Comparison of ENCODE assay signal across 9 cellular contexts in genomic region chr10:85319150-85319549, GRCh38.
DNase-seq lines count a peak whose midpoint lies in the region; TF ChIP-seq lines count a peak whose summit lies in the region.
"Had no signal": no experiment of that assay in that cellular context is flagged by ENCODE, and none has a peak within 500 bp of the region (broad histone marks: within the 10 kb centered on the region; RNA-seq: fewer than 3 reads in every experiment).

No MANE protein-coding gene starts in this region.

- H3K4me3 Mint-ChIP-seq in nephron = peak overlapping the region in 1 of 3 experiments; percentile 4

- no peaks in the 10 kb centered on the region for H3K27me3 ChIP-seq in HAP-1 (ENCODE audit: low read depth)

- in situ Hi-C loops in HAP-1 (cut with MboI; ENCODE audit: low sequenced_read_pairs) = no loop called here

- H3K27me3 Mint-ChIP-seq in nephron (ENCODE audit: low read depth) = no peaks in the 10 kb centered on the region

- no peaks in the 10 kb centered on the region for H3K36me3 Mint-ChIP-seq in nephron (ENCODE audit: low read depth)

- no peaks in the 10 kb centered on the region for H3K4me1 ChIP-seq in HAP-1
- H3K4me1 ChIP-seq: Caco-2 had no signal

- H3K4me1 Mint-ChIP-seq in nephron = peaks cover 25% of the 10 kb centered on the region

- H3K4me3 ChIP-seq in fibroblast of mammary gland (ENCODE audit: control insufficient read depth, low read depth, low read length) (no peak overlapping the region), HAP-1 (no peak overlapping the region)

- peak; percentile 60 for DNase-seq in H4 (ENCODE audit: low spot score)
- DNase-seq in NCI-H2171 treated with DMSO at 0.1 percent for 48 hours (lab: John Stamatoyannopoulos, UW) = peak; percentile 54
- DNase-seq in fibroblast of mammary gland (ENCODE audit: low read depth) = peak; percentile 1
- no peak for DNase-seq in SIG-M5 (lab: John Stamatoyannopoulos, UW)
- DNase-seq in T-helper 9 cell = no peak
- DNase-seq in HAP-1 (ENCODE audit: low spot score in 2 of 2) = no peak
- DNase-seq: Caco-2, NCI-H1092 treated with DMSO at 0.1 percent for 48 hours had no signal

- no peaks in the 10 kb centered on the region for H3K9me3 ChIP-seq in HAP-1
- H3K9me3 ChIP-seq: Caco-2 had no signal

- TF ChIP-seq CTCF in fibroblast of mammary gland (conservative IDR thresholded peaks at IDR 0.05; ENCODE audit: control insufficient read depth, insufficient read depth, low read depth, low read length) = no peak
- no peak for TF ChIP-seq CTCF in nephron (IDR thresholded peaks at IDR 0.05; ENCODE audit: unreplicated experiment in 3 of 3)

- no peaks in the 10 kb centered on the region for H3K9me3 Mint-ChIP-seq in nephron

- H3K36me3 ChIP-seq in HAP-1 (replicated peaks) = no peaks in the 10 kb centered on the region

- peak overlapping the region in 2 of 3 experiments; percentile 49 to 67 for H3K27ac Mint-ChIP-seq in nephron

Comparison
In these comparisons a context has a peak if more than half of its experiments do, and no peak if none do; other contexts are left out.
1. DNase-seq: peak in H4 (single experiment), NCI-H2171 treated with DMSO at 0.1 percent for 48 hours (single experiment) and fibroblast of mammary gland (single experiment); none in SIG-M5 (single experiment), T-helper 9 cell (single experiment) and HAP-1 (0 of 2).